9 cellular contexts compared by ENCODE assay signal in the genomic region with DNA sequence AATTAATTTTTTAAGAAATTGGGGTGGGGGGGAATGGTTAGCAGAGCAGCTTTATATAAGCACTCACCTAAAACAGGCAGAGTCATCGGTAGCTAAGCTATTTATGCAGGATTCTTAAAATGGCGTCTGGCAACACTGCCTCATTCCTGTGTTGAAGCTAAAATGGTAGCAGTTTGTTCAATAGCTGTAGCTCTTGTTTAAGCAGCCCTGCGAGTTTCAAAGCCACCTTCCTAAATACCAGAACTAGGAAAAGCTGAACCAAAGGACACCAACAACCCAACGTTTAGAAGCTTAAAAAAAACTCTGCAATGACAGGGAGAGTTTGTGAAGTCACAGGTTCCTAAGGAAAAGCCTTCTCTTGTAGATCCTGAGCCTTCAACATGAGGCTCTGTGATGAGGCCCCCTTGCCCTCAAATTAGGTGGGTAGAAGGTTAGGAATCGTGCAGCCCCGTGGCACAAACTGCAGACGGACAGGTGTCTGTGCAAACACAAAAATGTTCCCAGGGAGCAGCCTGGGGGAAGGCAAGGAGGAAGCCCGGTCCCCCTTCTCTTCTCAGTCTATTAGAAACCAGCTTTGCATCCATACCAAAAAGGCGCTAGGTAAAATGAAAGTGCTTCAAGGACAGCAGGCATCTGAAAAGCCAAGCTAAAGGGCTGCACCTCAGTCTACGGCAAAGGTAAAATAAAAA. TPM values are rescaled to one million over a fixed set of nuclear protein-coding genes. Genes with fewer than 3 reads are reported as not detected.
DNase-seq lines count a peak whose midpoint lies in the region; ATAC-seq and TF ChIP-seq lines count a peak whose summit lies in the region.
"Had no signal": no experiment of that assay in that cellular context is flagged by ENCODE, and none has a peak within 500 bp of the region (broad histone marks: within the 10 kb centered on the region; RNA-seq: fewer than 3 reads in every experiment).

No MANE protein-coding gene starts in this region.

- no peaks in the 10 kb centered on the region for H3K4me1 Mint-ChIP-seq in stimulated activated naive CD8-positive, alpha-beta T cell treated with anti-CD3 and anti-CD28 coated beads, Interleukin-15, Interleukin-2, amounts not matched to agents 100 ng/mL and 50 ng/mL, for 24 hours (ENCODE audit: low read depth)
- peaks cover 1% of the 10 kb centered on the region for H3K4me1 Mint-ChIP-seq in stimulated activated naive CD8-positive, alpha-beta T cell treated with anti-CD3 and anti-CD28 coated beads, Interleukin-15, amount 100 ng/mL, for 72 hours
- peaks cover 19% of the 10 kb centered on the region for H3K4me1 Mint-ChIP-seq in activated CD8-positive, alpha-beta T cell treated with anti-CD3 and anti-CD28 coated beads for 36 hours (ENCODE audit: low read depth)
- H3K4me1 Mint-ChIP-seq in nephron progenitor cell, result no peaks in the 10 kb centered on the region
- peaks cover under 1% of the 10 kb centered on the region for H3K4me1 Mint-ChIP-seq in Calu3 (ENCODE audit: low read depth, unreplicated experiment)
- H3K4me1 Mint-ChIP-seq: brain had no signal

- H3K4me3 Mint-ChIP-seq in stimulated activated naive CD8-positive, alpha-beta T cell treated with anti-CD3 and anti-CD28 coated beads, Interleukin-15, Interleukin-2, amounts not matched to agents 100 ng/mL and 50 ng/mL, for 24 hours, result no peak overlapping the region
- H3K4me3 Mint-ChIP-seq in stimulated activated naive CD8-positive, alpha-beta T cell treated with anti-CD3 and anti-CD28 coated beads, Interleukin-15, amount 100 ng/mL, for 72 hours, result peak overlapping the region in 1 of 2 donors; percentile 93
- H3K4me3 Mint-ChIP-seq in activated CD8-positive, alpha-beta T cell treated with anti-CD3 and anti-CD28 coated beads for 36 hours, result no peak overlapping the region
- H3K4me3 Mint-ChIP-seq in nephron progenitor cell (no peak overlapping the region), Calu3 (ENCODE audit: low read depth, unreplicated experiment) (no peak overlapping the region)
- H3K4me3 Mint-ChIP-seq: brain had no signal

- no peak for ATAC-seq in stimulated activated naive CD8-positive, alpha-beta T cell treated with anti-CD3 and anti-CD28 coated beads, Interleukin-15, amount 100 ng/mL, for 72 hours
- ATAC-seq in activated CD8-positive, alpha-beta T cell treated with anti-CD3 and anti-CD28 coated beads for 36 hours, result no peak

- H3K4me1 ChIP-seq in iPS-18a (ENCODE audit: control insufficient read depth, low read depth, low read length), result peaks cover 99% of the 10 kb centered on the region
- peaks cover 100% of the 10 kb centered on the region in 2 donors for H3K4me1 ChIP-seq in thyroid gland

- H3K27ac Mint-ChIP-seq in stimulated activated naive CD8-positive, alpha-beta T cell treated with anti-CD3 and anti-CD28 coated beads, Interleukin-15, Interleukin-2, amounts not matched to agents 100 ng/mL and 50 ng/mL, for 24 hours, result peak overlapping the region; percentile 57
- no peak overlapping the region for H3K27ac Mint-ChIP-seq in stimulated activated naive CD8-positive, alpha-beta T cell treated with anti-CD3 and anti-CD28 coated beads, Interleukin-15, amount 100 ng/mL, for 72 hours
- peak overlapping the region; percentile 52 for H3K27ac Mint-ChIP-seq in activated CD8-positive, alpha-beta T cell treated with anti-CD3 and anti-CD28 coated beads for 36 hours
- no peak overlapping the region for H3K27ac Mint-ChIP-seq in nephron progenitor cell
- H3K27ac Mint-ChIP-seq in Calu3 (ENCODE audit: unreplicated experiment), result no peak overlapping the region
- H3K27ac Mint-ChIP-seq: brain had no signal

- peaks cover 23% of the 10 kb centered on the region for H3K36me3 ChIP-seq in iPS-18a (ENCODE audit: control insufficient read depth, low read depth, low read length)
- no peaks in the 10 kb centered on the region for H3K36me3 ChIP-seq in thyroid gland
- H3K36me3 ChIP-seq in MG63, result peaks cover 43% of the 10 kb centered on the region

- H3K27ac ChIP-seq in iPS-18a (ENCODE audit: low read length) (peak overlapping the region; percentile 86), thyroid gland (peak overlapping the region; percentile 99 to 100 (median 100))

- peaks cover 12% of the 10 kb centered on the region for H3K36me3 Mint-ChIP-seq in stimulated activated naive CD8-positive, alpha-beta T cell treated with anti-CD3 and anti-CD28 coated beads, Interleukin-15, Interleukin-2, amounts not matched to agents 100 ng/mL and 50 ng/mL, for 24 hours (ENCODE audit: low read depth)
- H3K36me3 Mint-ChIP-seq in activated CD8-positive, alpha-beta T cell treated with anti-CD3 and anti-CD28 coated beads for 36 hours (ENCODE audit: low read depth), result peaks cover 52% of the 10 kb centered on the region
- H3K36me3 Mint-ChIP-seq in nephron progenitor cell (ENCODE audit: low read depth) (peaks cover 11% of the 10 kb centered on the region), Calu3 (ENCODE audit: insufficient read depth, unreplicated experiment) (peaks cover 30% of the 10 kb centered on the region)

- H3K9ac ChIP-seq in iPS-18a (ENCODE audit: low read length), result peak overlapping the region; percentile 88

- intact Hi-C loops in activated CD8-positive, alpha-beta T cell treated with anti-CD3 and anti-CD28 coated beads for 36 hours (cut with micrococcal nuclease), result loop anchor here (5.0 kb wide), 1 partner anchor 34 kb away; no protein-coding TSS in a partner anchor
- intact Hi-C loops in thyroid gland (cut with DNase I) (no loop called here), Calu3 (cut with micrococcal nuclease; ENCODE audit: unreplicated experiment) (no loop called here)

- DNase-seq in stimulated activated naive CD8-positive, alpha-beta T cell treated with anti-CD3 and anti-CD28 coated beads, Interleukin-15, amount 100 ng/mL, for 72 hours, result no peak
- no peak for DNase-seq in activated CD8-positive, alpha-beta T cell treated with anti-CD3 and anti-CD28 coated beads for 36 hours
- no peak for DNase-seq in thyroid gland
- DNase-seq in nephron progenitor cell, result no peak
- no peak for DNase-seq in MG63
- DNase-seq in Calu3, result no peak

- BruUV-seq in Calu3 (replicated peaks; lab: Mats Ljungman, UMichigan), result no TSS peak

- TF ChIP-seq CTCF in activated CD8-positive, alpha-beta T cell treated with anti-CD3 and anti-CD28 coated beads for 36 hours (IDR thresholded peaks at IDR 0.05), result no peak
- TF ChIP-seq CTCF in thyroid gland (IDR thresholded peaks at IDR 0.05), result no peak
- TF ChIP-seq CTCF in nephron progenitor cell (IDR thresholded peaks at IDR 0.05), result no peak
- TF ChIP-seq CTCF in Calu3 (IDR thresholded peaks at IDR 0.05; ENCODE audit: unreplicated experiment), result no peak

- H3K9me3 ChIP-seq in iPS-18a (ENCODE audit: control insufficient read depth, low read depth, low read length) (no peaks in the 10 kb centered on the region), thyroid gland (no peaks in the 10 kb centered on the region), MG63 (no peaks in the 10 kb centered on the region)

- H3K4me3 ChIP-seq in iPS-18a (ENCODE audit: low read length) (peak overlapping the region; percentile 18), thyroid gland (replicated peaks in 1 of 3) (no peak overlapping the region), MG63 (no peak overlapping the region)

- TF ChIP-seq POLR2A in thyroid gland (IDR thresholded peaks at IDR 0.05), result no peak

- 30 to 34% methylated on average over 10 of the region's 10 CpGs for WGBS in thyroid gland, 2 donors

- H3K27me3 ChIP-seq in iPS-18a (ENCODE audit: control insufficient read depth, insufficient read depth, low read length) (no peaks in the 10 kb centered on the region), thyroid gland (no peaks in the 10 kb centered on the region), MG63 (no peaks in the 10 kb centered on the region)

- no peaks in the 10 kb centered on the region for H3K9me3 Mint-ChIP-seq in stimulated activated naive CD8-positive, alpha-beta T cell treated with anti-CD3 and anti-CD28 coated beads, Interleukin-15, Interleukin-2, amounts not matched to agents 100 ng/mL and 50 ng/mL, for 24 hours
- no peaks in the 10 kb centered on the region for H3K9me3 Mint-ChIP-seq in stimulated activated naive CD8-positive, alpha-beta T cell treated with anti-CD3 and anti-CD28 coated beads, Interleukin-15, amount 100 ng/mL, for 72 hours
- H3K9me3 Mint-ChIP-seq in activated CD8-positive, alpha-beta T cell treated with anti-CD3 and anti-CD28 coated beads for 36 hours, result no peaks in the 10 kb centered on the region
- no peaks in the 10 kb centered on the region for H3K9me3 Mint-ChIP-seq in nephron progenitor cell
- no peaks in the 10 kb centered on the region for H3K9me3 Mint-ChIP-seq in Calu3 (ENCODE audit: low read depth, unreplicated experiment)
- H3K9me3 Mint-ChIP-seq: brain had no signal

- POLR2A ChIA-PET in activated CD8-positive, alpha-beta T cell treated with anti-CD3 and anti-CD28 coated beads for 36 hours (lab: Charles Lee), result interaction anchor here (0.7 kb wide), 1 partner anchor 220 kb away, joined by 3 read pairs; no protein-coding TSS in a partner anchor

- CTCF ChIA-PET in activated CD8-positive, alpha-beta T cell treated with anti-CD3 and anti-CD28 coated beads for 36 hours (lab: Charles Lee), result interaction anchor here (0.8 to 13.7 kb wide), 6 partner anchors 21 to 269 kb away, joined by 3 to 151 read pairs (median 5); no protein-coding TSS in a partner anchor
- CTCF ChIA-PET in Calu3 (lab: Charles Lee), result interaction anchor here (0.5 to 11.2 kb wide), 11 partner anchors 13 to 153 kb away, joined by 3 to 136 read pairs (median 3); no protein-coding TSS in a partner anchor

- no peaks in the 10 kb centered on the region for H3K27me3 Mint-ChIP-seq in stimulated activated naive CD8-positive, alpha-beta T cell treated with anti-CD3 and anti-CD28 coated beads, Interleukin-15, Interleukin-2, amounts not matched to agents 100 ng/mL and 50 ng/mL, for 24 hours
- H3K27me3 Mint-ChIP-seq in stimulated activated naive CD8-positive, alpha-beta T cell treated with anti-CD3 and anti-CD28 coated beads, Interleukin-15, amount 100 ng/mL, for 72 hours, result no peaks in the 10 kb centered on the region
- H3K27me3 Mint-ChIP-seq in activated CD8-positive, alpha-beta T cell treated with anti-CD3 and anti-CD28 coated beads for 36 hours, result no peaks in the 10 kb centered on the region
- no peaks in the 10 kb centered on the region for H3K27me3 Mint-ChIP-seq in nephron progenitor cell (ENCODE audit: low read depth, poor library complexity)
- no peaks in the 10 kb centered on the region for H3K27me3 Mint-ChIP-seq in Calu3 (ENCODE audit: unreplicated experiment)

RNA-seq across cellular contexts. Expression of gene ZMYND8, which starts 4.7 kb away (rescaled TPM):
- 10 to 100 TPM; 31.9 to 33.4 TPM for total RNA-seq in activated CD8-positive, alpha-beta T cell treated with anti-CD3 and anti-CD28 coated beads for 36 hours
- total RNA-seq in thyroid gland (10 to 100 TPM; 29.7 to 42.4 (median 30.9) TPM), Calu3 (2022) (53.1 and 77.3 TPM in 2 replicates)
- total RNA-seq in MG63 (2014; rRNA removed; shearing (Covaris generic); ENCODE audit: low replicate concordance), result 10.2 and 14.1 TPM in 2 replicates

Comparison
In these comparisons a context has a peak if more than half of its experiments do, and no peak if none do; other contexts are left out.
1. H3K27ac Mint-ChIP-seq: peak in stimulated activated naive CD8-positive, alpha-beta T cell treated with anti-CD3 and anti-CD28 coated beads, Interleukin-15, Interleukin-2, amounts not matched to agents 100 ng/mL and 50 ng/mL, for 24 hours (single experiment) and activated CD8-positive, alpha-beta T cell treated with anti-CD3 and anti-CD28 coated beads for 36 hours (single experiment); none in stimulated activated naive CD8-positive, alpha-beta T cell treated with anti-CD3 and anti-CD28 coated beads, Interleukin-15, amount 100 ng/mL, for 72 hours (0 of 2), nephron progenitor cell (single experiment) and Calu3 (single experiment).